In the genomic region with DNA sequence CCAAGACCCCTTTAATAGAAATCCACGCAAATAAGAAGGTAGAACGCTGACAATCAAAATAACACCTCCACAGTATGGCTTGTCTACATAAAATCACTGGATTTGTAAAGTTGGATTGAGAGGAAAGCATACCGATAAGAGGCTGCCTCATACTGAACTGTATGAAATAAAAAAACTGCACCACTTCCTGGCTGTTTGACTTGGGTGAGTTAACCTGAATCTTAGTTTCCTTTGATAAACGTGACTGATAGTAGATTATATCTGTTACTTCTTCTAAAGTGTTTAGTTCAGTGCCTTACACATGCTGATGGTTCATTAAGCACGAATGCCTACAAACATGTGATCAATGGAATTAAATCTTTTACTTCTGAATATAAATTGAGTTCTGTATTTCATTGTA, we compare ENCODE assay signal across 16 cellular contexts.
"Had no signal": no experiment of that assay in that cellular context is flagged by ENCODE, and none has a peak within 500 bp of the region (broad histone marks: within the 10 kb centered on the region; RNA-seq: fewer than 3 reads in every experiment).

No MANE protein-coding gene starts in this region.

- H3K9me3 ChIP-seq: body of pancreas, SK-N-SH, spleen, thoracic aorta had no signal

- H3K36me3 Mint-ChIP-seq: stimulated activated naive B cell treated with anti-CD40 and anti-IgM and Interleukin-4, amounts not matched to agents 10 μg/mL and 1 μg/mL and 100 μg/mL, for 72 hours had no signal

- H3K4me1 ChIP-seq: body of pancreas, foreskin keratinocyte, spleen had no signal

- H3K4me1 Mint-ChIP-seq: stimulated activated naive B cell treated with anti-CD40 and anti-IgM and Interleukin-4, amounts not matched to agents 10 μg/mL and 1 μg/mL and 100 μg/mL, for 72 hours had no signal

- H3K27ac Mint-ChIP-seq: nephron progenitor cell; stimulated activated naive B cell treated with anti-CD40 and anti-IgM and Interleukin-4, amounts not matched to agents 10 μg/mL and 1 μg/mL and 100 μg/mL, for 72 hours had no signal

- H3K27me3 ChIP-seq: body of pancreas, foreskin keratinocyte, hepatocyte, spleen had no signal

- H3K36me3 ChIP-seq: spleen, thoracic aorta had no signal

- ATAC-seq: body of pancreas; foreskin keratinocyte; left cardiac atrium; stimulated activated naive B cell treated with anti-CD40 and anti-IgM and Interleukin-4, amounts not matched to agents 10 μg/mL and 1 μg/mL and 100 μg/mL, for 72 hours had no signal

- DNase-seq: activated CD8-positive, alpha-beta memory T cell treated with anti-CD3 and anti-CD28 coated beads for 24 hours; activated CD8-positive, alpha-beta memory T cell treated with anti-CD3 and anti-CD28 coated beads, Interleukin-2, amount 50 U/mL, for 48 hours; activated naive CD4-positive, alpha-beta T cell; body of pancreas; foreskin keratinocyte; left cardiac atrium; nephron progenitor cell; nucleus accumbens; retina; SK-N-SH; spleen; stimulated activated CD4-positive, alpha-beta T cell treated with anti-CD3 and anti-CD28 coated beads, Interleukin-4, amount 100 ng/mL, for 4 hours; stimulated activated naive B cell treated with anti-CD40 and anti-IgM and Interleukin-4, amounts not matched to agents 10 μg/mL and 1 μg/mL and 100 μg/mL, for 72 hours; T1000 had no signal

- H3K4me3 ChIP-seq: body of pancreas, hepatocyte, spleen, thoracic aorta had no signal

- H3K27ac ChIP-seq: body of pancreas, foreskin keratinocyte, hepatocyte, spleen, thoracic aorta had no signal

- H3K4me3 Mint-ChIP-seq: nephron progenitor cell; stimulated activated naive B cell treated with anti-CD40 and anti-IgM and Interleukin-4, amounts not matched to agents 10 μg/mL and 1 μg/mL and 100 μg/mL, for 72 hours had no signal
